ENCODE assay signal across 10 cellular contexts in the genomic region with DNA sequence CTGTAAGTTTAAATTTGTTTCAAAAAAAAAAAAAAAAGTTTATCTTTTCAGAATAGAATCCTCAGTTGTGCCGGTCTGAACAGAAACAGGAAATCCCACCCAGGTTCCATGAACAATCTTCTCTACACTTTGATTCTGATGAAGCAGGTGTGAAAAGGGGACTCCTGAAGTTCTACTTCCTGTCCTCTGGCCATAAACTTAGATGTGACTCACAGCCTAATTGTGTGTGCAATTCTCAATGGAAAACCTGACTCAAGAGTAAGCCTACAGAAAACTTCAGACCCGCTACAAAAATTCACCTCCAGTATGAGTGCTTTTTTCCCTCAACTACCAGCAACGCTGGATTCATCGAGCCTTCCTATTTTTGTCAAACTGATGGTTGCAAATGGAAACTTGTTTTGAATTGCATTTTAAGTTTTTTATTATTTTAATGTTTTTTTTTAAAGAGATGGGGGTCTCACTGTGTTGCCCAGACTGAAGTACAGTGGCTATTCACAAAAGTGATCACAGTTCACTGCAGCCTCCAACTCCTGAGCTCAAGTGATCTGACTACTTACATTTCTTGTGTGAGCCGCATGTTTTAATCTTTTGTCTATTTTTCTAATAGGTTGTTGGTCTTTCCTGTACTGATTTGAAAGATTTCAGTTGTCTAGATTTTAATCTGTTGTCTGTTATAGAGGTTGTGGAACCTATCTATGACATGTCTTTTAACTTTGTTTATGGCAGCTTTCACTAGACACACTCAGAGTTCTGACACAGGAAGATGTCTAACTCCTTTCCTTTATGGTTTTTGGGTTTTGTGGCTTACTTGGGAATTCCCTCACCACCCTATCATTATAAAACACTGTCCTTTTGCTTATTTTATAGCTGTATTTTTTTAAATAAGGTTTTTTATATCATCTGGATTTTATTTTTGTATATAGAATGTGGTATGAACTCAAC. TPM values are rescaled to one million over a fixed set of nuclear protein-coding genes. Genes with fewer than 3 reads are reported as not detected.
DNase-seq lines count a peak whose midpoint lies in the region; ATAC-seq and TF ChIP-seq lines count a peak whose summit lies in the region.
"Had no signal": no experiment of that assay in that cellular context is flagged by ENCODE, and none has a peak within 500 bp of the region (broad histone marks: within the 10 kb centered on the region; RNA-seq: fewer than 3 reads in every experiment).

No MANE protein-coding gene starts in this region.

- intact Hi-C loops in activated CD8-positive, alpha-beta T cell treated with anti-CD3 and anti-CD28 coated beads for 36 hours (cut with micrococcal nuclease): loop anchor here (5.0 kb wide), 1 partner anchor 42 kb away; no protein-coding TSS in a partner anchor
- intact Hi-C loops in adrenal gland (cut with DNase I): no loop called here

- H3K27ac ChIP-seq in adrenal gland: no peak overlapping the region

- peak overlapping the region; percentile 58 for H3K4me3 Mint-ChIP-seq in activated CD8-positive, alpha-beta T cell treated with anti-CD3 and anti-CD28 coated beads for 36 hours

- peak overlapping the region; percentile 98 for H3K27ac Mint-ChIP-seq in activated CD8-positive, alpha-beta T cell treated with anti-CD3 and anti-CD28 coated beads for 36 hours

- ATAC-seq in HG03378 (IDR thresholded peaks at IDR 0.05; ENCODE audit: unreplicated experiment) (peak; percentile 60), HG02588 (IDR thresholded peaks at IDR 0.05; ENCODE audit: unreplicated experiment) (no peak)
- peak; percentile 84 for ATAC-seq in activated CD8-positive, alpha-beta T cell treated with anti-CD3 and anti-CD28 coated beads for 36 hours

- POLR2A ChIA-PET in GM10248 (lab: Yijun Ruan, JAX): interaction anchor here (0.5 to 0.6 kb wide), 2 partner anchors 24 to 153 kb away, joined by 5 to 8 read pairs; no protein-coding TSS in a partner anchor
- POLR2A ChIA-PET in activated CD8-positive, alpha-beta T cell treated with anti-CD3 and anti-CD28 coated beads for 36 hours (lab: Charles Lee): interaction anchor here (1.5 kb wide), 1 partner anchor 18 kb away, joined by 6 read pairs; no protein-coding TSS in a partner anchor

- CTCF ChIA-PET in GM10248 (lab: Yijun Ruan, JAX): interaction anchor here (0.8 to 3.8 kb wide), 4 partner anchors 8 to 161 kb away, joined by 3 to 27 read pairs (median 4); no protein-coding TSS in a partner anchor
- CTCF ChIA-PET in activated CD8-positive, alpha-beta T cell treated with anti-CD3 and anti-CD28 coated beads for 36 hours (lab: Charles Lee): interaction anchor here (0.9 to 2.6 kb wide), 16 partner anchors 8 to 205 kb away, joined by 3 to 12 read pairs (median 4); partner anchors contain the start of genes DLGAP5 and FBXO34

- no peaks in the 10 kb centered on the region for H3K9me3 Mint-ChIP-seq in activated CD8-positive, alpha-beta T cell treated with anti-CD3 and anti-CD28 coated beads for 36 hours

- peak; percentile 57 for DNase-seq in GM10248 (ENCODE audit: extremely low spot score)
- DNase-seq in activated CD8-positive, alpha-beta T cell treated with anti-CD3 and anti-CD28 coated beads for 36 hours: peak; percentile 55
- DNase-seq in glomerular endothelial cell (ENCODE audit: extremely low read depth, low read depth, low spot score): peak; percentile 14
- DNase-seq in adrenal gland: no peak
- no peak for DNase-seq in middle frontal gyrus (ENCODE audit: extremely low spot score, low spot score)
- DNase-seq in Ammon's horn (ENCODE audit: low spot score): no peak
- DNase-seq: NCI-H1436 treated with DMSO at 0.1 percent for 48 hours had no signal

- no peaks in the 10 kb centered on the region for H3K4me1 ChIP-seq in adrenal gland (replicated peaks in 1 of 2)
- H3K4me1 ChIP-seq: HAP-1 had no signal

- H3K27me3 ChIP-seq in adrenal gland: no peaks in the 10 kb centered on the region

- WGBS in adrenal gland, 4 donors: 85 to 98% (median 95%) methylated on average over 5 of the region's 5 CpGs

- no peak for TF ChIP-seq POLR2A in adrenal gland (IDR thresholded peaks at IDR 0.05)

- H3K9me3 ChIP-seq in adrenal gland (replicated peaks in 1 of 3): no peaks in the 10 kb centered on the region
- H3K9me3 ChIP-seq: HAP-1 had no signal

- peaks cover 45% of the 10 kb centered on the region for H3K36me3 Mint-ChIP-seq in activated CD8-positive, alpha-beta T cell treated with anti-CD3 and anti-CD28 coated beads for 36 hours (ENCODE audit: low read depth)

- H3K4me1 Mint-ChIP-seq in activated CD8-positive, alpha-beta T cell treated with anti-CD3 and anti-CD28 coated beads for 36 hours (ENCODE audit: low read depth): peaks cover 46% of the 10 kb centered on the region

- H3K36me3 ChIP-seq in adrenal gland (replicated peaks in 1 of 2): peaks cover 0 to 39% of the 10 kb centered on the region in 2 donors

- H3K4me3 ChIP-seq in adrenal gland: no peak overlapping the region
- H3K4me3 ChIP-seq: HAP-1 had no signal

- TF ChIP-seq CTCF in GM10248 (IDR thresholded peaks at IDR 0.05; ENCODE audit: control extremely low read depth, extremely low read depth, low read depth, missing control alignments) (no peak), adrenal gland (IDR thresholded peaks at IDR 0.05) (no peak)
- no peak for TF ChIP-seq CTCF in activated CD8-positive, alpha-beta T cell treated with anti-CD3 and anti-CD28 coated beads for 36 hours (IDR thresholded peaks at IDR 0.05)

- H3K27me3 Mint-ChIP-seq in activated CD8-positive, alpha-beta T cell treated with anti-CD3 and anti-CD28 coated beads for 36 hours: no peaks in the 10 kb centered on the region

RNA-seq across cellular contexts. Expression of gene ATG14, which starts 37.6 kb away (rescaled TPM):
- total RNA-seq in activated CD8-positive, alpha-beta T cell treated with anti-CD3 and anti-CD28 coated beads for 36 hours: 1 to 10 TPM; 5.1 to 5.5 TPM
- 8.0 and 9.0 TPM in 2 replicates for total RNA-seq in glomerular endothelial cell
- total RNA-seq in adrenal gland: 10 to 100 TPM in 5 of 8 donors, 1 to 10 TPM in 3; 5.1 to 20.9 (median 12.2) TPM
- 10 to 100 TPM in 2 of 3 donors, 1 to 10 TPM in 1; 7.0 to 21.7 (median 10.2) TPM for polyA plus RNA-seq in adrenal gland

Comparison
In these comparisons a context has a peak if more than half of its experiments do, and no peak if none do; other contexts are left out.
1. DNase-seq: peak in GM10248 (single experiment), activated CD8-positive, alpha-beta T cell treated with anti-CD3 and anti-CD28 coated beads for 36 hours (single experiment) and glomerular endothelial cell (single experiment); none in adrenal gland (0 of 7), middle frontal gyrus (single experiment) and Ammon's horn (single experiment).